In genomic region chr12:98780261-98780660, GRCh38 we compare ENCODE assay signal across 1 cellular context.
TF ChIP-seq lines count a peak whose summit lies in the region.

No MANE protein-coding gene starts in this region.

TF ChIP-seq in GM23338, 12 proteins besides CTCF, POLR2A, EP300 and RAD21 (continued from another document):
- TF ChIP-seq REST (IDR thresholded peaks at IDR 0.05; ENCODE audit: unreplicated experiment): no peak
